In genomic region chr10:80078448-80079311, GRCh38 we compare ENCODE assay signal across 2 cellular contexts.
TF ChIP-seq lines count a peak whose summit lies in the region.

A gene with protein sequence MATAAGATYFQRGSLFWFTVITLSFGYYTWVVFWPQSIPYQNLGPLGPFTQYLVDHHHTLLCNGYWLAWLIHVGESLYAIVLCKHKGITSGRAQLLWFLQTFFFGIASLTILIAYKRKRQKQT (plus strand): TSS chr10:80078665. CDS start chr10:80078700, 35 bp downstream.

TF ChIP-seq in HEK293, 187 proteins besides CTCF, POLR2A, EP300 and RAD21 (continued from another document and continues in another):
- TF ChIP-seq, protein P1, sequence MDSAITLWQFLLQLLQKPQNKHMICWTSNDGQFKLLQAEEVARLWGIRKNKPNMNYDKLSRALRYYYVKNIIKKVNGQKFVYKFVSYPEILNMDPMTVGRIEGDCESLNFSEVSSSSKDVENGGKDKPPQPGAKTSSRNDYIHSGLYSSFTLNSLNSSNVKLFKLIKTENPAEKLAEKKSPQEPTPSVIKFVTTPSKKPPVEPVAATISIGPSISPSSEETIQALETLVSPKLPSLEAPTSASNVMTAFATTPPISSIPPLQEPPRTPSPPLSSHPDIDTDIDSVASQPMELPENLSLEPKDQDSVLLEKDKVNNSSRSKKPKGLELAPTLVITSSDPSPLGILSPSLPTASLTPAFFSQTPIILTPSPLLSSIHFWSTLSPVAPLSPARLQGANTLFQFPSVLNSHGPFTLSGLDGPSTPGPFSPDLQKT (IDR thresholded peaks at IDR 0.05; ENCODE audit: borderline replicate concordance, low read depth, low read length) = no peak
- TF ChIP-seq ZNF416 (tag by site-specific recombination; IDR thresholded peaks at IDR 0.05) (no peak), ZNF747 (tag by site-specific recombination; IDR thresholded peaks at IDR 0.05) (no peak), ZNF10 (tag by site-specific recombination; IDR thresholded peaks at IDR 0.05) (no peak), ZNF473 (tag by site-specific recombination; IDR thresholded peaks at IDR 0.05) (no peak), ZBTB1 (tag by site-specific recombination; IDR thresholded peaks at IDR 0.05) (no peak), ZNF513 (tag by site-specific recombination; IDR thresholded peaks at IDR 0.05) (no peak), SCRT2 (tag by site-specific recombination; IDR thresholded peaks at IDR 0.05) (peak; percentile 71), ZNF133 (tag by site-specific recombination; IDR thresholded peaks at IDR 0.05) (no peak; the same call in 1 of the 2 replicates), ZNF19 (tag by site-specific recombination; IDR thresholded peaks at IDR 0.05; ENCODE audit: low read depth) (no peak), SP2 (tag by site-specific recombination; IDR thresholded peaks at IDR 0.05) (peak; percentile 68), ZFP3 (tag by site-specific recombination; IDR thresholded peaks at IDR 0.05; ENCODE audit: low read depth) (no peak), ZNF239 (tag by site-specific recombination; IDR thresholded peaks at IDR 0.05) (no peak), ZNF510 (tag by site-specific recombination; IDR thresholded peaks at IDR 0.05; ENCODE audit: insufficient replicate concordance) (no peak), GFI1B (tag by site-specific recombination; IDR thresholded peaks at IDR 0.05) (no peak), ZSCAN16 (tag by site-specific recombination; IDR thresholded peaks at IDR 0.05) (0 out of 2 replicates have a peak, but pooled peaks have one; percentile 17), ZSCAN5A (tag by site-specific recombination; IDR thresholded peaks at IDR 0.05) (no peak), ZFP41 (tag by site-specific recombination; IDR thresholded peaks at IDR 0.05; ENCODE audit: borderline replicate concordance) (no peak), ZNF664 (tag by site-specific recombination; IDR thresholded peaks at IDR 0.05) (no peak), ZNF654 (tag by site-specific recombination; IDR thresholded peaks at IDR 0.05; ENCODE audit: low read depth) (no peak)
- TF ChIP-seq, protein P2, sequence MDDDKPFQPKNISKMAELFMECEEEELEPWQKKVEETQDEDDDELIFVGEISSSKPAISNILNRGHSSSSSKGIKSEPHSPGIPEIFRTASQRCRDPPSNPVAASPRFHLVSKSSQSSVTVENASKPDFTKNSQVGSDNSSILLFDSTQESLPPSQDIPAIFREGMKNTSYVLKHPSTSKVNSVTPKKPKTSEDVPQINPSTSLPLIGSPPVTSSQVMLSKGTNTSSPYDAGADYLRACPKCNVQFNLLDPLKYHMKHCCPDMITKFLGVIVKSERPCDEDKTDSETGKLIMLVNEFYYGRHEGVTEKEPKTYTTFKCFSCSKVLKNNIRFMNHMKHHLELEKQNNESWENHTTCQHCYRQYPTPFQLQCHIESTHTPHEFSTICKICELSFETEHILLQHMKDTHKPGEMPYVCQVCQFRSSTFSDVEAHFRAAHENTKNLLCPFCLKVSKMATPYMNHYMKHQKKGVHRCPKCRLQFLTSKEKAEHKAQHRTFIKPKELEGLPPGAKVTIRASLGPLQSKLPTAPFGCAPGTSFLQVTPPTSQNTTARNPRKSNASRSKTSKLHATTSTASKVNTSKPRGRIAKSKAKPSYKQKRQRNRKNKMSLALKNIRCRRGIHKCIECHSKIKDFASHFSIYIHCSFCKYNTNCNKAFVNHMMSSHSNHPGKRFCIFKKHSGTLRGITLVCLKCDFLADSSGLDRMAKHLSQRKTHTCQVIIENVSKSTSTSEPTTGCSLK (tag by site-specific recombination; IDR thresholded peaks at IDR 0.05) = no peak
- TF ChIP-seq, protein P3, sequence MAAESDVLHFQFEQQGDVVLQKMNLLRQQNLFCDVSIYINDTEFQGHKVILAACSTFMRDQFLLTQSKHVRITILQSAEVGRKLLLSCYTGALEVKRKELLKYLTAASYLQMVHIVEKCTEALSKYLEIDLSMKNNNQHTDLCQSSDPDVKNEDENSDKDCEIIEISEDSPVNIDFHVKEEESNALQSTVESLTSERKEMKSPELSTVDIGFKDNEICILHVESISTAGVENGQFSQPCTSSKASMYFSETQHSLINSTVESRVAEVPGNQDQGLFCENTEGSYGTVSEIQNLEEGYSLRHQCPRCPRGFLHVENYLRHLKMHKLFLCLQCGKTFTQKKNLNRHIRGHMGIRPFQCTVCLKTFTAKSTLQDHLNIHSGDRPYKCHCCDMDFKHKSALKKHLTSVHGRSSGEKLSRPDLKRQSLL (tag by site-specific recombination; IDR thresholded peaks at IDR 0.05) = no peak
- TF ChIP-seq, protein P4, sequence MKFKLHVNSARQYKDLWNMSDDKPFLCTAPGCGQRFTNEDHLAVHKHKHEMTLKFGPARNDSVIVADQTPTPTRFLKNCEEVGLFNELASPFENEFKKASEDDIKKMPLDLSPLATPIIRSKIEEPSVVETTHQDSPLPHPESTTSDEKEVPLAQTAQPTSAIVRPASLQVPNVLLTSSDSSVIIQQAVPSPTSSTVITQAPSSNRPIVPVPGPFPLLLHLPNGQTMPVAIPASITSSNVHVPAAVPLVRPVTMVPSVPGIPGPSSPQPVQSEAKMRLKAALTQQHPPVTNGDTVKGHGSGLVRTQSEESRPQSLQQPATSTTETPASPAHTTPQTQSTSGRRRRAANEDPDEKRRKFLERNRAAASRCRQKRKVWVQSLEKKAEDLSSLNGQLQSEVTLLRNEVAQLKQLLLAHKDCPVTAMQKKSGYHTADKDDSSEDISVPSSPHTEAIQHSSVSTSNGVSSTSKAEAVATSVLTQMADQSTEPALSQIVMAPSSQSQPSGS (tag by site-specific recombination; IDR thresholded peaks at IDR 0.05; ENCODE audit: low read depth) = no peak

TF ChIP-seq in SK-N-SH, 30 proteins besides CTCF, POLR2A, EP300 and RAD21 (continued from another document):
- TF ChIP-seq YY1 (IDR thresholded peaks at IDR 0.05; ENCODE audit: low read depth) = peak; percentile 53; the same call in 1 of the 2 replicates
- no peak for TF ChIP-seq USF1 (IDR thresholded peaks at IDR 0.05; ENCODE audit: borderline replicate concordance, low read depth)
- TF ChIP-seq RCOR1 (IDR thresholded peaks at IDR 0.05; ENCODE audit: low read length) = 0 out of 2 replicates have a peak, but pooled peaks have one; percentile 4
